In genomic region chr11:9663699-9664275, GRCh38 we compare ENCODE assay signal across 8 cellular contexts. TPM values are rescaled to one million over a fixed set of nuclear protein-coding genes. Genes with fewer than 3 reads are reported as not detected.
DNase-seq lines count a peak whose midpoint lies in the region; ATAC-seq and TF ChIP-seq lines count a peak whose summit lies in the region.

TSS of gene SWAP70 (plus strand) at chr11:9664077. CDS start at chr11:9664180, 103 bp downstream.

- H3K36me3 ChIP-seq in GM23338 (ENCODE audit: insufficient read depth) (no peaks in the 10 kb centered on the region), urinary bladder (ENCODE audit: insufficient read depth) (no peaks in the 10 kb centered on the region)

- H4K20me1 ChIP-seq in GM23338 (replicated peaks; ENCODE audit: insufficient read depth), result peaks cover 13% of the 10 kb centered on the region; the same call in 1 of the 2 replicates

- 1% methylated on average over 38 of the region's 38 CpGs for WGBS in urinary bladder

- ATAC-seq in GM23338, result peak; percentile 94
- ATAC-seq in left ventricle myocardium superior, result peak; percentile 99

- H3K4me3 ChIP-seq in GM23338 (peak within 1 kb of the TSS; percentile 98), urinary bladder (ENCODE audit: low read depth, low read length) (peak within 1 kb of the TSS; percentile 87)

- peak within 1 kb of the TSS; percentile 98 for H3K4me2 ChIP-seq in GM23338

- peak within 1 kb of the TSS; percentile 98 for H3K27ac ChIP-seq in GM23338 (ENCODE audit: low read depth)
- peak within 1 kb of the TSS; percentile 80 for H3K27ac ChIP-seq in urinary bladder (ENCODE audit: low read depth)

- H2AFZ ChIP-seq in GM23338, result peak within 1 kb of the TSS; percentile 100

- intact Hi-C loops in left ventricle myocardium superior (cut with micrococcal nuclease), result no loop called here

- peaks cover 8% of the 10 kb centered on the region; the same call in 1 of the 2 replicates for H3K4me1 ChIP-seq in GM23338 (ENCODE audit: insufficient read depth)
- H3K4me1 ChIP-seq in urinary bladder (ENCODE audit: insufficient read depth), result no peaks in the 10 kb centered on the region

- peaks cover 7% of the 10 kb centered on the region; the same call in 1 of the 2 replicates for H3F3A ChIP-seq in GM23338 (replicated peaks; ENCODE audit: low read depth)

- peaks cover 13% of the 10 kb centered on the region; the same call in 2 of the 3 replicates for H3K4me1 Mint-ChIP-seq in GM23338

- H3K27me3 Mint-ChIP-seq in GM23338 (ENCODE audit: insufficient read depth, low read depth, poor library complexity), result peaks cover 14% of the 10 kb centered on the region

- H3K79me2 ChIP-seq in GM23338 (replicated peaks; ENCODE audit: insufficient read depth), result peaks cover 44% of the 10 kb centered on the region

- H3K4me3 Mint-ChIP-seq in GM23338, result peak within 1 kb of the TSS; percentile 94

- H3K9me2 ChIP-seq in GM23338 (ENCODE audit: insufficient read depth), result 0 out of 2 replicates have a peak, but pooled peaks cover 3% of the 10 kb centered on the region

- DNase-seq in GDM1 (lab: John Stamatoyannopoulos, UW) (peak; percentile 70), GM23338 (ENCODE audit: low spot score) (peak; percentile 94), Kasumi-1 (lab: John Stamatoyannopoulos, UW) (peak; percentile 64 to 71), T follicular helper cell (ENCODE audit: low read depth) (peak; percentile 47), amniotic stem cell (lab: John Stamatoyannopoulos, UW) (peak; percentile 70), left ventricle myocardium superior (peak; percentile 94), pulmonary artery endothelial cell (ENCODE audit: low read depth, low spot score) (no peak)

- peak in 1 of 2 experiments; percentile 11; a peak in 1 of 4 replicates for TF ChIP-seq CTCF in GM23338 (conservative IDR thresholded peaks at IDR 0.05; ENCODE audit: low read depth in 2 of 2)

- no peaks in the 10 kb centered on the region for H3K27me3 ChIP-seq in GM23338 (ENCODE audit: insufficient read depth)

- peaks cover 16% of the 10 kb centered on the region for H3K9me3 Mint-ChIP-seq in GM23338

- H3K36me3 Mint-ChIP-seq in GM23338 (ENCODE audit: low read depth), result peaks cover 29% of the 10 kb centered on the region

- peak within 1 kb of the TSS; percentile 92 for H3K27ac Mint-ChIP-seq in GM23338

TF ChIP-seq in GM23338, 12 proteins besides CTCF, POLR2A, EP300 and RAD21:
- no peak for TF ChIP-seq EZH2 (IDR thresholded peaks at IDR 0.05; ENCODE audit: low read depth, unreplicated experiment)
- no peak for TF ChIP-seq STAT1 (IDR thresholded peaks at IDR 0.05; ENCODE audit: unreplicated experiment)
- peak; percentile 91 for TF ChIP-seq POLR2AphosphoS5 (IDR thresholded peaks at IDR 0.05; ENCODE audit: low read depth)
- TF ChIP-seq JUNB (IDR thresholded peaks at IDR 0.05; ENCODE audit: unreplicated experiment), result no peak
- no peak for TF ChIP-seq REST (IDR thresholded peaks at IDR 0.05; ENCODE audit: unreplicated experiment)
- no peak for TF ChIP-seq ZNF331 (CRISPR knock-in tag; IDR thresholded peaks at IDR 0.05; ENCODE audit: low read depth)
- no peak for TF ChIP-seq EZH2phosphoT487 (IDR thresholded peaks at IDR 0.05; ENCODE audit: unreplicated experiment)

RNA-seq across cellular contexts. Expression of gene SWAP70, which starts in this region (rescaled TPM):
- 29.0 and 30.3 TPM in 2 replicates for total RNA-seq in GM23338 (2014; rRNA removed; shearing (Covaris generic))
- polyA plus RNA-seq in GM23338 (2016; fragmentation: Nextera tagmentation; extraction: Ambion mirVana) (28.2 and 33.3 TPM in 2 replicates), urinary bladder (21.3 TPM)
- total RNA-seq in left ventricle myocardium superior (25.0 TPM), pulmonary artery endothelial cell (132 and 136 TPM in 2 replicates), urinary bladder (35.3 TPM)
